28 cellular contexts compared by ENCODE assay signal in genomic region chr15:31169558-31169957, GRCh38.
"Had no signal": no experiment of that assay in that cellular context is flagged by ENCODE, and none has a peak within 500 bp of the region (broad histone marks: within the 10 kb centered on the region; RNA-seq: fewer than 3 reads in every experiment).

No MANE protein-coding gene starts in this region.

- H3K36me3 ChIP-seq: colonic mucosa, left ventricle myocardium inferior, right lobe of liver, upper lobe of left lung, vagina had no signal

- DNase-seq: activated CD4-positive, alpha-beta T cell treated with anti-CD3 and anti-CD28 coated beads for 36 hours; activated CD4-positive, CD25-positive, alpha-beta regulatory T cell; activated CD8-positive, alpha-beta T cell treated with anti-CD3 and anti-CD28 coated beads, Interleukin-2, amount 10 ng/mL, durations not matched to agents 7 days and 5 days; activated effector memory CD4-positive, alpha-beta T cell treated with Interleukin-2 at 50 U/mL for 16 hours; activated naive CD4-positive, alpha-beta T cell treated with Interleukin-2 at 50 U/mL for 16 hours; aorta; body of pancreas; cerebellar nuclear complex; colonic mucosa; effector CD8-positive, alpha-beta T cell; left ventricle myocardium inferior; mesendoderm; mucosa of descending colon; posterior cingulate gyrus; right lobe of liver; stimulated activated CD4-positive, alpha-beta T cell treated with anti-CD3 and anti-CD28 coated beads, Interleukin-12 subunit alpha, Interleukin-12 subunit beta, amount 100 ng/mL, for 4 hours; stimulated activated CD4-positive, alpha-beta T cell treated with anti-CD3 and anti-CD28 coated beads, Interleukin-4, amount 100 ng/mL, for 24 hours; stimulated activated naive CD8-positive, alpha-beta T cell treated with anti-CD3 and anti-CD28 coated beads, Interleukin-15, amount 100 ng/mL, for 72 hours; substantia nigra; upper lobe of left lung had no signal

- H3K4me1 ChIP-seq: body of pancreas, colonic mucosa, left ventricle myocardium inferior, upper lobe of left lung, vagina had no signal

- ATAC-seq: activated CD4-positive, alpha-beta T cell treated with anti-CD3 and anti-CD28 coated beads for 36 hours; activated CD8-positive, alpha-beta T cell treated with anti-CD3 and anti-CD28 coated beads, Interleukin-2, amount 10 ng/mL, durations not matched to agents 7 days and 5 days; body of pancreas; mucosa of descending colon; natural killer cell treated with Interleukin-12 subunit alpha and Interleukin-12 subunit beta and Interleukin-15 and Interleukin-18, amount 100 ng/mL, for 72 hours; stimulated activated effector memory CD8-positive, alpha-beta T cell treated with anti-CD3 and anti-CD28 coated beads, Interleukin-12 subunit alpha, Interleukin-12 subunit beta, amount 100 ng/mL, for 72 hours; stimulated activated naive CD8-positive, alpha-beta T cell treated with anti-CD3 and anti-CD28 coated beads, Interleukin-15, amount 100 ng/mL, for 72 hours had no signal

- H3K9me3 ChIP-seq: body of pancreas, colonic mucosa, left ventricle myocardium inferior, mucosa of descending colon, right lobe of liver, upper lobe of left lung, vagina had no signal

- H3K4me3 ChIP-seq: body of pancreas, colonic mucosa, left ventricle myocardium inferior, lung, mucosa of descending colon, right lobe of liver, upper lobe of left lung, vagina had no signal

- FAIRE-seq: endometrium, frontal cortex, islet of Langerhans had no signal

- H3K27me3 ChIP-seq: body of pancreas, colonic mucosa, right lobe of liver, upper lobe of left lung, vagina had no signal

- H3K27ac ChIP-seq: body of pancreas, colonic mucosa, epithelial cell of prostate, left ventricle myocardium inferior, right lobe of liver, upper lobe of left lung, vagina had no signal
